In genomic region chr5:153704110-153704509, GRCh38 we compare ENCODE assay signal across 18 cellular contexts.
DNase-seq lines count a peak whose midpoint lies in the region; ATAC-seq and TF ChIP-seq lines count a peak whose summit lies in the region.
"Had no signal": no experiment of that assay in that cellular context is flagged by ENCODE, and none has a peak within 500 bp of the region (broad histone marks: within the 10 kb centered on the region; RNA-seq: fewer than 3 reads in every experiment).

No MANE protein-coding gene starts in this region.

- ATAC-seq in Right ventricle myocardium superior (ENCODE audit: poor library complexity) (peak; percentile 79), psoas muscle (no peak)
- ATAC-seq: HCT116 had no signal

- H3K9me3 ChIP-seq in right atrium auricular region, result no peaks in the 10 kb centered on the region
- no peaks in the 10 kb centered on the region for H3K9me3 ChIP-seq in WERI-Rb-1 (ENCODE audit: severe bottlenecking)
- H3K9me3 ChIP-seq in psoas muscle, result no peaks in the 10 kb centered on the region
- H3K9me3 ChIP-seq: BLaER1 had no signal

- DNase-seq in Right ventricle myocardium superior, result no peak
- DNase-seq in right atrium auricular region (ENCODE audit: low spot score), result no peak
- peak; percentile 54 for DNase-seq in G401 (ENCODE audit: low spot score)
- DNase-seq in WERI-Rb-1, result peak; percentile 16
- peak; percentile 32 for DNase-seq in epithelial cell of esophagus (ENCODE audit: low read depth)
- DNase-seq in psoas muscle, result no peak
- no peak for DNase-seq in amniotic stem cell (lab: John Stamatoyannopoulos, UW)
- DNase-seq: 8988T; CD4-positive, alpha-beta memory T cell; DMS153; DMS79; GF-D8; GOT3; H7; HFFc6 had no signal

- no peak overlapping the region for H3K27ac ChIP-seq in right atrium auricular region
- H3K27ac ChIP-seq in WERI-Rb-1, result no peak overlapping the region
- H3K27ac ChIP-seq in psoas muscle, result no peak overlapping the region
- H3K27ac ChIP-seq: BLaER1, HL-60 had no signal

- in situ Hi-C loops in G401 (cut with HindIII; ENCODE audit: low sequenced_read_pairs), result no loop called here

- H3K4me1 ChIP-seq in right atrium auricular region (no peaks in the 10 kb centered on the region), psoas muscle (no peaks in the 10 kb centered on the region)

- intact Hi-C loops in Right ventricle myocardium superior (cut with DNase I), result no loop called here
- intact Hi-C loops in psoas muscle (cut with DNase I), result no loop called here

- no peaks in the 10 kb centered on the region for H3K36me3 ChIP-seq in right atrium auricular region
- no peaks in the 10 kb centered on the region for H3K36me3 ChIP-seq in WERI-Rb-1
- no peaks in the 10 kb centered on the region for H3K36me3 ChIP-seq in psoas muscle (ENCODE audit: insufficient read depth in 1 of 2, low read depth in 1 of 2)
- H3K36me3 ChIP-seq: BLaER1 had no signal

- H3K4me3 ChIP-seq in right atrium auricular region (no peak overlapping the region), WERI-Rb-1 (ENCODE audit: low read depth, low read length) (no peak overlapping the region), epithelial cell of esophagus (ENCODE audit: low read length) (no peak overlapping the region), psoas muscle (no peak overlapping the region)
- H3K4me3 ChIP-seq: BLaER1 had no signal

- TF ChIP-seq CTCF in right atrium auricular region (IDR thresholded peaks at IDR 0.05), result no peak
- TF ChIP-seq CTCF in WERI-Rb-1 (IDR thresholded peaks at IDR 0.05; ENCODE audit: low read depth, low read length), result no peak
- TF ChIP-seq CTCF in epithelial cell of esophagus (IDR thresholded peaks at IDR 0.05; ENCODE audit: insufficient read depth, low read depth, low read length, missing control alignments), result no peak
- TF ChIP-seq CTCF in psoas muscle (IDR thresholded peaks at IDR 0.05), result no peak

- H3K27me3 ChIP-seq in right atrium auricular region, result no peaks in the 10 kb centered on the region
- H3K27me3 ChIP-seq in WERI-Rb-1 (ENCODE audit: insufficient read depth, low read depth, severe bottlenecking), result no peaks in the 10 kb centered on the region
- H3K27me3 ChIP-seq in psoas muscle (ENCODE audit: insufficient read depth in 3 of 3, low read length in 2 of 3), result no peaks in the 10 kb centered on the region
- H3K27me3 ChIP-seq: BLaER1 had no signal

Comparison
In these comparisons a context has a peak if more than half of its experiments do, and no peak if none do; other contexts are left out.
1. DNase-seq: peak in G401 (single experiment), WERI-Rb-1 (single experiment) and epithelial cell of esophagus (single experiment); none in Right ventricle myocardium superior (single experiment), right atrium auricular region (single experiment), psoas muscle (0 of 2) and amniotic stem cell (single experiment).